Comparison of ENCODE assay signal across 23 cellular contexts in genomic region chr11:112995423-112996084, GRCh38. TPM values are rescaled to one million over a fixed set of nuclear protein-coding genes. Genes with fewer than 3 reads are reported as not detected.
"Had no signal": no experiment of that assay in that cellular context is flagged by ENCODE, and none has a peak within 500 bp of the region (broad histone marks: within the 10 kb centered on the region; RNA-seq: fewer than 3 reads in every experiment).

No MANE protein-coding gene starts in this region.

- ATAC-seq: left lung; natural killer cell treated with Interleukin-12 subunit alpha and Interleukin-12 subunit beta and Interleukin-15 and Interleukin-18, amount 100 ng/mL, for 72 hours; psoas muscle; stimulated activated naive B cell treated with anti-CD40 and anti-IgM and Interleukin-4, amounts not matched to agents 10 μg/mL and 1 μg/mL and 100 μg/mL, for 72 hours; stimulated activated naive CD8-positive, alpha-beta T cell treated with anti-CD3 and anti-CD28 coated beads, Interleukin-15, amount 100 ng/mL, for 72 hours had no signal

- H3K27ac Mint-ChIP-seq: endodermal cell; stimulated activated naive B cell treated with anti-CD40 and anti-IgM and Interleukin-4, amounts not matched to agents 10 μg/mL and 1 μg/mL and 100 μg/mL, for 72 hours; stimulated activated naive CD8-positive, alpha-beta T cell treated with anti-CD3 and anti-CD28 coated beads, Interleukin-15, amount 100 ng/mL, for 72 hours had no signal

- H3K27me3 ChIP-seq: heart right ventricle, left lung, neutrophil, sigmoid colon, testis, tibial nerve had no signal

- H3K4me1 ChIP-seq: left lung, psoas muscle, sigmoid colon, tibial nerve had no signal

- H3K4me3 ChIP-seq: coronary artery, heart right ventricle, left lung, lung, psoas muscle, sigmoid colon, skin epidermis, testis, tibial nerve had no signal

- H3K27ac ChIP-seq: coronary artery, left lung, neutrophil, psoas muscle, sigmoid colon, skin epidermis, testis, tibial nerve had no signal

- H3K36me3 Mint-ChIP-seq: stimulated activated naive B cell treated with anti-CD40 and anti-IgM and Interleukin-4, amounts not matched to agents 10 μg/mL and 1 μg/mL and 100 μg/mL, for 72 hours had no signal

- H3K4me1 Mint-ChIP-seq: endodermal cell; stimulated activated naive B cell treated with anti-CD40 and anti-IgM and Interleukin-4, amounts not matched to agents 10 μg/mL and 1 μg/mL and 100 μg/mL, for 72 hours; stimulated activated naive CD8-positive, alpha-beta T cell treated with anti-CD3 and anti-CD28 coated beads, Interleukin-15, amount 100 ng/mL, for 72 hours had no signal

- H3K4me3 Mint-ChIP-seq: endodermal cell; natural killer cell treated with Interleukin-12 subunit alpha and Interleukin-12 subunit beta and Interleukin-15 and Interleukin-18, amount 100 ng/mL, for 72 hours; stimulated activated naive B cell treated with anti-CD40 and anti-IgM and Interleukin-4, amounts not matched to agents 10 μg/mL and 1 μg/mL and 100 μg/mL, for 72 hours; stimulated activated naive CD8-positive, alpha-beta T cell treated with anti-CD3 and anti-CD28 coated beads, Interleukin-15, amount 100 ng/mL, for 72 hours had no signal

- H3K9me3 Mint-ChIP-seq: stimulated activated naive CD8-positive, alpha-beta T cell treated with anti-CD3 and anti-CD28 coated beads, Interleukin-15, amount 100 ng/mL, for 72 hours had no signal

- H3K9me3 ChIP-seq: neutrophil, psoas muscle, sigmoid colon, testis had no signal

- H3K27me3 Mint-ChIP-seq: natural killer cell treated with Interleukin-12 subunit alpha and Interleukin-12 subunit beta and Interleukin-15 and Interleukin-18, amount 100 ng/mL, for 72 hours had no signal

- DNase-seq: effector CD4-positive, alpha-beta T cell; endodermal cell; heart right ventricle; hypothalamus; kidney glomerular epithelial cell; left lung; mesenchymal stem cell; midbrain; psoas muscle; retina; sigmoid colon; stimulated activated CD4-positive, alpha-beta T cell treated with anti-CD3 and anti-CD28 coated beads, Interleukin-2, amount 100 ng/mL, for 24 hours; stimulated activated CD4-positive, alpha-beta T cell treated with anti-CD3 and anti-CD28 coated beads, Interleukin-4, amount 100 ng/mL, for 4 hours; stimulated activated naive B cell treated with anti-CD40 and anti-IgM and Interleukin-4, amounts not matched to agents 10 μg/mL and 1 μg/mL and 100 μg/mL, for 72 hours; stimulated activated naive CD8-positive, alpha-beta T cell treated with anti-CD3 and anti-CD28 coated beads, Interleukin-15, amount 100 ng/mL, for 72 hours; testis had no signal

- H3K36me3 ChIP-seq: heart right ventricle, left lung, neutrophil, sigmoid colon, tibial nerve had no signal

RNA-seq across cellular contexts. Expression of gene NCAM1, which starts 34.3 kb away (rescaled TPM):
- total RNA-seq: endothelial cell of umbilical vein had no signal
